In genomic region chr2:164562666-164563065, GRCh38 we compare ENCODE assay signal across 26 cellular contexts. TPM values are rescaled to one million over a fixed set of nuclear protein-coding genes. Genes with fewer than 3 reads are reported as not detected.
"Had no signal": no experiment of that assay in that cellular context is flagged by ENCODE, and none has a peak within 500 bp of the region (broad histone marks: within the 10 kb centered on the region; RNA-seq: fewer than 3 reads in every experiment).

No MANE protein-coding gene starts in this region.

- DNase-seq: activated CD4-positive, alpha-beta T cell treated with anti-CD3 and anti-CD28 coated beads for 4 hours; activated CD4-positive, alpha-beta T cell treated with anti-CD3 and anti-CD28 coated beads, Interleukin-2, amount 50 U/mL, for 48 hours; activated CD8-positive, alpha-beta memory T cell treated with anti-CD3 and anti-CD28 coated beads for 24 hours; activated effector memory CD4-positive, alpha-beta T cell treated with anti-CD3 and anti-CD28 coated beads, Interleukin-2, amount 50 U/mL, for 16 hours; activated naive CD4-positive, alpha-beta T cell treated with anti-CD3 and anti-CD28 coated beads for 36 hours; activated naive CD8-positive, alpha-beta T cell treated with anti-CD3 and anti-CD28 coated beads for 36 hours; adrenal gland; aorta; brain microvascular endothelial cell; effector CD4-positive, alpha-beta T cell; glutamatergic neuron; left colon; naive thymus-derived CD8-positive, alpha-beta T cell; occipital lobe; posterior cingulate gyrus; right lobe of liver; small intestine; stimulated activated CD4-positive, alpha-beta T cell treated with anti-CD3 and anti-CD28 coated beads, Interleukin-4, amount 100 ng/mL, for 24 hours had no signal

- H3K27me3 ChIP-seq: adrenal gland, brain microvascular endothelial cell, hepatocyte, neural progenitor cell, right lobe of liver, vagina had no signal

- H3K9me3 ChIP-seq: adrenal gland, right lobe of liver, vagina had no signal

- H3K36me3 ChIP-seq: brain microvascular endothelial cell, neural progenitor cell, right lobe of liver, vagina had no signal

- H3K4me1 ChIP-seq: vagina had no signal

- FAIRE-seq: frontal cortex, keratinocyte, small intestine had no signal

- H3K9ac ChIP-seq: neural progenitor cell had no signal

- H3K4me3 ChIP-seq: adrenal gland, coronary artery, hepatocyte, neural progenitor cell, right lobe of liver, vagina had no signal

- H3K27ac ChIP-seq: adrenal gland, brain microvascular endothelial cell, coronary artery, hepatocyte, neural progenitor cell, right lobe of liver, vagina, VCaP had no signal

RNA-seq across cellular contexts. Expression of gene GRB14, which starts 58.6 kb away (rescaled TPM):
- total RNA-seq: activated naive CD4-positive, alpha-beta T cell treated with anti-CD3 and anti-CD28 coated beads for 36 hours; activated naive CD8-positive, alpha-beta T cell treated with anti-CD3 and anti-CD28 coated beads for 36 hours; naive thymus-derived CD8-positive, alpha-beta T cell; T-helper 1 cell treated with Interleukin-12 subunit alpha and Interleukin-12 subunit beta and Interleukin-4 antibody, amounts not matched to agents 30 ng/mL and 1 ng/mL, for 36 hours had no signal
- polyA plus RNA-seq: naive thymus-derived CD8-positive, alpha-beta T cell had no signal
